ENCODE assay signal across 15 cellular contexts in the genomic region with DNA sequence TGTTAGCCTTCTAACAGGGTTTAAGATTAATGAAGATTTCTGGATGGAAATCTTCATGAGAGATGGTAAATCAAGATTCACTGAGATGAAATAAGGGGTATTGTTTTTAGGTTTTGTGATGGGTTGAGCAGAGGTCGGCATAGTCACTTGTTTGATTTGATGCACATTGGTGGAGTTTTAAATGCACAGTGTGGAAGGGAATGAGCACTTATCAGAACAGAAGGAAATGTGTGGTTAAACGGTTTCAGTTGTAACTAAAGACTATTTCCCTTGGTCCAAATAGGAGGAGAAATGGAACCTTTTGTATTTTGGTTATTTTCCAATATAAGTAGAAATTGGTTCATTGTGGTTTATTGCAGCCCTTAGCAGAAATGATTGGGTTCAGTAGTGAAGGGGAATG. TPM values are rescaled to one million over a fixed set of nuclear protein-coding genes. Genes with fewer than 3 reads are reported as not detected.
DNase-seq lines count a peak whose midpoint lies in the region; ATAC-seq lines count a peak whose summit lies in the region.
"Had no signal": no experiment of that assay in that cellular context is flagged by ENCODE, and none has a peak within 500 bp of the region (broad histone marks: within the 10 kb centered on the region; RNA-seq: fewer than 3 reads in every experiment).

No MANE protein-coding gene starts in this region.

- CTCF ChIA-PET in activated CD8-positive, alpha-beta T cell treated with anti-CD3 and anti-CD28 coated beads, Interleukin-2, amount 10 ng/mL, durations not matched to agents 7 days and 5 days (lab: Charles Lee): interaction anchor here (1.0 to 1.4 kb wide), 2 partner anchors 36 to 92 kb away, joined by 3 read pairs; no protein-coding TSS in a partner anchor

- peaks cover 7 to 25% of the 10 kb centered on the region in 2 donors for H3K36me3 Mint-ChIP-seq in activated naive CD4-positive, alpha-beta T cell treated with anti-CD3 and anti-CD28 coated beads, Interleukin-2, amount 50 U/mL, for 72 hours
- H3K36me3 Mint-ChIP-seq in activated CD8-positive, alpha-beta T cell treated with anti-CD3 and anti-CD28 coated beads, Interleukin-2, amount 10 ng/mL, durations not matched to agents 7 days and 5 days (ENCODE audit: low read depth): peaks cover 41% of the 10 kb centered on the region
- peaks cover 46% of the 10 kb centered on the region for H3K36me3 Mint-ChIP-seq in stimulated activated naive CD8-positive, alpha-beta T cell treated with anti-CD3 and anti-CD28 coated beads, Interleukin-15, Interleukin-2, amounts not matched to agents 100 ng/mL and 50 ng/mL, for 24 hours (ENCODE audit: low read depth)

- intact Hi-C loops in left colon (cut with DNase I, micrococcal nuclease): no loop called here

- ATAC-seq in activated naive CD4-positive, alpha-beta T cell treated with anti-CD3 and anti-CD28 coated beads, Interleukin-2, amount 50 U/mL, for 72 hours: peak; percentile 26 to 74
- ATAC-seq in activated CD8-positive, alpha-beta T cell treated with anti-CD3 and anti-CD28 coated beads, Interleukin-2, amount 10 ng/mL, durations not matched to agents 7 days and 5 days: peak; percentile 64
- ATAC-seq in left colon: no peak
- no peak for ATAC-seq in GM21786 (IDR thresholded peaks at IDR 0.05; ENCODE audit: unreplicated experiment)
- ATAC-seq: lower lobe of right lung, pancreas, right lobe of liver, upper lobe of right lung had no signal

- no peaks in the 10 kb centered on the region for H3K27me3 Mint-ChIP-seq in activated CD8-positive, alpha-beta T cell treated with anti-CD3 and anti-CD28 coated beads, Interleukin-2, amount 10 ng/mL, durations not matched to agents 7 days and 5 days (ENCODE audit: low read depth)
- no peaks in the 10 kb centered on the region for H3K27me3 Mint-ChIP-seq in stimulated activated naive CD8-positive, alpha-beta T cell treated with anti-CD3 and anti-CD28 coated beads, Interleukin-15, Interleukin-2, amounts not matched to agents 100 ng/mL and 50 ng/mL, for 24 hours

- POLR2A ChIA-PET in activated CD8-positive, alpha-beta T cell treated with anti-CD3 and anti-CD28 coated beads, Interleukin-2, amount 10 ng/mL, durations not matched to agents 7 days and 5 days (lab: Charles Lee): interaction anchor here (0.9 kb wide), 1 partner anchor 97 kb away, joined by 3 read pairs; no protein-coding TSS in a partner anchor

- H3K9me3 Mint-ChIP-seq in activated naive CD4-positive, alpha-beta T cell treated with anti-CD3 and anti-CD28 coated beads, Interleukin-2, amount 50 U/mL, for 72 hours: no peaks in the 10 kb centered on the region
- H3K9me3 Mint-ChIP-seq in activated CD8-positive, alpha-beta T cell treated with anti-CD3 and anti-CD28 coated beads, Interleukin-2, amount 10 ng/mL, durations not matched to agents 7 days and 5 days (ENCODE audit: insufficient read depth): no peaks in the 10 kb centered on the region
- H3K9me3 Mint-ChIP-seq in stimulated activated naive CD8-positive, alpha-beta T cell treated with anti-CD3 and anti-CD28 coated beads, Interleukin-15, Interleukin-2, amounts not matched to agents 100 ng/mL and 50 ng/mL, for 24 hours: no peaks in the 10 kb centered on the region

- DNase-seq in activated naive CD4-positive, alpha-beta T cell treated with anti-CD3 and anti-CD28 coated beads, Interleukin-2, amount 50 U/mL, for 72 hours (ENCODE audit: low spot score in 2 of 2): no peak
- no peak for DNase-seq in activated naive CD4-positive, alpha-beta T cell treated with Interleukin-2 at 50 U/mL for 16 hours
- DNase-seq in Kasumi-1 (lab: John Stamatoyannopoulos, UW) (peak; percentile 59 to 85), left colon (no peak)
- no peak for DNase-seq in activated CD8-positive, alpha-beta T cell treated with anti-CD3 and anti-CD28 coated beads, Interleukin-2, amount 10 ng/mL, durations not matched to agents 7 days and 5 days
- no peak for DNase-seq in effector CD8-positive, alpha-beta T cell (lab: John Stamatoyannopoulos, UW)
- DNase-seq: activated gamma-delta T cell treated with Interleukin-2 at 50 U/mL for 16 hours, EL, lower lobe of right lung, NCI-H1694, pancreas, right lobe of liver, upper lobe of right lung had no signal

- peak overlapping the region in 1 of 2 donors; percentile 1 for H3K27ac Mint-ChIP-seq in activated naive CD4-positive, alpha-beta T cell treated with anti-CD3 and anti-CD28 coated beads, Interleukin-2, amount 50 U/mL, for 72 hours
- H3K27ac Mint-ChIP-seq in activated CD8-positive, alpha-beta T cell treated with anti-CD3 and anti-CD28 coated beads, Interleukin-2, amount 10 ng/mL, durations not matched to agents 7 days and 5 days: peak overlapping the region; percentile 13
- peak overlapping the region; percentile 9 for H3K27ac Mint-ChIP-seq in stimulated activated naive CD8-positive, alpha-beta T cell treated with anti-CD3 and anti-CD28 coated beads, Interleukin-15, Interleukin-2, amounts not matched to agents 100 ng/mL and 50 ng/mL, for 24 hours

- H3K4me3 Mint-ChIP-seq in activated CD8-positive, alpha-beta T cell treated with anti-CD3 and anti-CD28 coated beads, Interleukin-2, amount 10 ng/mL, durations not matched to agents 7 days and 5 days: peak overlapping the region; percentile 1
- no peak overlapping the region for H3K4me3 Mint-ChIP-seq in stimulated activated naive CD8-positive, alpha-beta T cell treated with anti-CD3 and anti-CD28 coated beads, Interleukin-15, Interleukin-2, amounts not matched to agents 100 ng/mL and 50 ng/mL, for 24 hours

- H3K4me1 Mint-ChIP-seq in activated CD8-positive, alpha-beta T cell treated with anti-CD3 and anti-CD28 coated beads, Interleukin-2, amount 10 ng/mL, durations not matched to agents 7 days and 5 days (ENCODE audit: low read depth): peaks cover 18% of the 10 kb centered on the region
- H3K4me1 Mint-ChIP-seq in stimulated activated naive CD8-positive, alpha-beta T cell treated with anti-CD3 and anti-CD28 coated beads, Interleukin-15, Interleukin-2, amounts not matched to agents 100 ng/mL and 50 ng/mL, for 24 hours (ENCODE audit: low read depth): peaks cover 24% of the 10 kb centered on the region

RNA-seq across cellular contexts. Expression of a gene that starts 34.1 kb away (rescaled TPM):
- total RNA-seq in activated naive CD4-positive, alpha-beta T cell treated with anti-CD3 and anti-CD28 coated beads, Interleukin-2, amount 50 U/mL, for 72 hours: 100 to 1,000 TPM; 119 to 124 TPM
- total RNA-seq in activated CD8-positive, alpha-beta T cell treated with anti-CD3 and anti-CD28 coated beads, Interleukin-2, amount 10 ng/mL, durations not matched to agents 7 days and 5 days: 100 to 1,000 TPM; 235 to 241 TPM
- total RNA-seq in left colon: 10 to 100 TPM; 25.8 to 27.0 TPM

RNA-seq across cellular contexts. Expression of a gene that starts 46.7 kb away (rescaled TPM):
- total RNA-seq in activated naive CD4-positive, alpha-beta T cell treated with anti-CD3 and anti-CD28 coated beads, Interleukin-2, amount 50 U/mL, for 72 hours: 10 to 100 TPM; 15.6 to 16.6 TPM
- 10 to 100 TPM; 16.5 TPM for total RNA-seq in activated CD8-positive, alpha-beta T cell treated with anti-CD3 and anti-CD28 coated beads, Interleukin-2, amount 10 ng/mL, durations not matched to agents 7 days and 5 days
- total RNA-seq in left colon: 10 to 100 TPM; 11.3 to 13.9 TPM

Comparison
In these comparisons a context has a peak if more than half of its experiments do, and no peak if none do; other contexts are left out.
1. ATAC-seq: peak in activated naive CD4-positive, alpha-beta T cell treated with anti-CD3 and anti-CD28 coated beads, Interleukin-2, amount 50 U/mL, for 72 hours (2 of 2) and activated CD8-positive, alpha-beta T cell treated with anti-CD3 and anti-CD28 coated beads, Interleukin-2, amount 10 ng/mL, durations not matched to agents 7 days and 5 days (single experiment); none in left colon (single experiment) and GM21786 (single experiment).
2. DNase-seq: peak in Kasumi-1 (2 of 2); none in activated naive CD4-positive, alpha-beta T cell treated with anti-CD3 and anti-CD28 coated beads, Interleukin-2, amount 50 U/mL, for 72 hours (0 of 2), activated naive CD4-positive, alpha-beta T cell treated with Interleukin-2 at 50 U/mL for 16 hours (single experiment), activated CD8-positive, alpha-beta T cell treated with anti-CD3 and anti-CD28 coated beads, Interleukin-2, amount 10 ng/mL, durations not matched to agents 7 days and 5 days (single experiment), left colon (0 of 2) and effector CD8-positive, alpha-beta T cell (single experiment).
3. RNA of a gene that starts 34.1 kb away (total RNA-seq): 235 to 241 TPM in activated CD8-positive, alpha-beta T cell treated with anti-CD3 and anti-CD28 coated beads, Interleukin-2, amount 10 ng/mL, durations not matched to agents 7 days and 5 days and 119 to 124 TPM in activated naive CD4-positive, alpha-beta T cell treated with anti-CD3 and anti-CD28 coated beads, Interleukin-2, amount 50 U/mL, for 72 hours; 25.8 to 27.0 TPM in left colon; every median in the first group is over 4 times any median in the second.